11 cellular contexts compared by ENCODE assay signal in genomic region chr10:66390926-66391325, GRCh38.
"Had no signal": no experiment of that assay in that cellular context is flagged by ENCODE, and none has a peak within 500 bp of the region (broad histone marks: within the 10 kb centered on the region; RNA-seq: fewer than 3 reads in every experiment).

No MANE protein-coding gene starts in this region.

- FAIRE-seq: H1, H54 had no signal

- H3K36me3 ChIP-seq: HAP-1 had no signal

- H3K27ac ChIP-seq: GM23248 had no signal

- H3K4me2 ChIP-seq: GM23338 had no signal

- H3K4me1 ChIP-seq: HAP-1 had no signal

- ATAC-seq: GM23338, HCT116 had no signal

- DNase-seq: GM23248, GOT3, H7, H9, HCEC 1CT, HFFc6 had no signal

- H3K9me3 ChIP-seq: HAP-1 had no signal

- H3K9ac ChIP-seq: GM23248 had no signal

- H2AFZ ChIP-seq: GM23248, GM23338 had no signal

- H3K4me3 ChIP-seq: GM23248, GM23338, HAP-1 had no signal
